21 cellular contexts compared by ENCODE assay signal in genomic region chr12:113962733-113963132, GRCh38.
DNase-seq lines count a peak whose midpoint lies in the region; ATAC-seq lines count a peak whose summit lies in the region.
"Had no signal": no experiment of that assay in that cellular context is flagged by ENCODE, and none has a peak within 500 bp of the region (broad histone marks: within the 10 kb centered on the region; RNA-seq: fewer than 3 reads in every experiment).

No MANE protein-coding gene starts in this region.

- ATAC-seq in stimulated activated naive CD8-positive, alpha-beta T cell treated with anti-CD3 and anti-CD28 coated beads, Interleukin-15, amount 100 ng/mL, for 72 hours: no peak
- no peak for ATAC-seq in GM18907 (IDR thresholded peaks at IDR 0.05; ENCODE audit: unreplicated experiment)
- ATAC-seq: body of pancreas; effector memory CD8-positive, alpha-beta T cell; left colon; mucosa of descending colon had no signal

- peak overlapping the region; percentile 60 for H3K4me3 Mint-ChIP-seq in T-helper 2 cell treated with Interferon-gamma antibody and Interleukin-4, amounts not matched to agents 5 μg/mL and 100 μg/mL, for 36 hours
- peak overlapping the region; percentile 73 for H3K4me3 Mint-ChIP-seq in activated naive CD4-positive, alpha-beta T cell treated with anti-CD3 and anti-CD28 coated beads, Interleukin-2, amount 50 U/mL, for 24 hours
- peak overlapping the region; percentile 99 for H3K4me3 Mint-ChIP-seq in activated naive CD8-positive, alpha-beta T cell
- peak overlapping the region; percentile 78 to 100 for H3K4me3 Mint-ChIP-seq in stimulated activated naive CD8-positive, alpha-beta T cell treated with anti-CD3 and anti-CD28 coated beads, Interleukin-15, amount 100 ng/mL, for 72 hours
- H3K4me3 Mint-ChIP-seq: central memory CD8-positive, alpha-beta T cell; effector memory CD8-positive, alpha-beta T cell; HFFc6; nephron progenitor cell had no signal

- peak overlapping the region; percentile 93 for H3K27ac Mint-ChIP-seq in T-helper 2 cell treated with Interferon-gamma antibody and Interleukin-4, amounts not matched to agents 5 μg/mL and 100 μg/mL, for 36 hours
- H3K27ac Mint-ChIP-seq in activated naive CD4-positive, alpha-beta T cell treated with anti-CD3 and anti-CD28 coated beads, Interleukin-2, amount 50 U/mL, for 24 hours: peak overlapping the region; percentile 98
- H3K27ac Mint-ChIP-seq in activated naive CD8-positive, alpha-beta T cell: peak overlapping the region; percentile 98
- H3K27ac Mint-ChIP-seq in stimulated activated naive CD8-positive, alpha-beta T cell treated with anti-CD3 and anti-CD28 coated beads, Interleukin-15, amount 100 ng/mL, for 72 hours: peak overlapping the region; percentile 99
- H3K27ac Mint-ChIP-seq: nephron progenitor cell had no signal

- peaks cover 30% of the 10 kb centered on the region for H3K36me3 Mint-ChIP-seq in T-helper 2 cell treated with Interferon-gamma antibody and Interleukin-4, amounts not matched to agents 5 μg/mL and 100 μg/mL, for 36 hours (ENCODE audit: low read depth)
- H3K36me3 Mint-ChIP-seq in activated naive CD4-positive, alpha-beta T cell treated with anti-CD3 and anti-CD28 coated beads, Interleukin-2, amount 50 U/mL, for 24 hours: peaks cover 26% of the 10 kb centered on the region
- H3K36me3 Mint-ChIP-seq in activated naive CD8-positive, alpha-beta T cell: peaks cover 12% of the 10 kb centered on the region

- DNase-seq in T-helper 2 cell treated with Interferon-gamma antibody and Interleukin-4, amounts not matched to agents 5 μg/mL and 100 μg/mL, for 36 hours (ENCODE audit: low spot score): no peak
- DNase-seq in T-helper 2 cell: no peak
- DNase-seq in activated naive CD4-positive, alpha-beta T cell treated with Interleukin-2 at 50 U/mL for 16 hours: no peak
- no peak for DNase-seq in stimulated activated naive CD8-positive, alpha-beta T cell treated with anti-CD3 and anti-CD28 coated beads, Interleukin-15, amount 100 ng/mL, for 72 hours
- DNase-seq in NCI-H187 treated with DMSO at 0.1 percent for 48 hours (lab: John Stamatoyannopoulos, UW): no peak
- DNase-seq: 8988T; body of pancreas; effector memory CD8-positive, alpha-beta T cell; Kasumi-1; left colon; mucosa of descending colon; NCI-H1436 treated with DMSO at 0.1 percent for 48 hours; NCI-H2107; nephron progenitor cell; Right ventricle myocardium superior; T1000 had no signal

- peaks cover 40% of the 10 kb centered on the region for H3K4me1 Mint-ChIP-seq in T-helper 2 cell treated with Interferon-gamma antibody and Interleukin-4, amounts not matched to agents 5 μg/mL and 100 μg/mL, for 36 hours (ENCODE audit: low read depth)
- H3K4me1 Mint-ChIP-seq in activated naive CD4-positive, alpha-beta T cell treated with anti-CD3 and anti-CD28 coated beads, Interleukin-2, amount 50 U/mL, for 24 hours: peaks cover 56% of the 10 kb centered on the region
- peaks cover 55% of the 10 kb centered on the region for H3K4me1 Mint-ChIP-seq in activated naive CD8-positive, alpha-beta T cell (ENCODE audit: low read depth)
- peaks cover 66% of the 10 kb centered on the region for H3K4me1 Mint-ChIP-seq in stimulated activated naive CD8-positive, alpha-beta T cell treated with anti-CD3 and anti-CD28 coated beads, Interleukin-15, amount 100 ng/mL, for 72 hours

- no peaks in the 10 kb centered on the region for H3K9me3 Mint-ChIP-seq in T-helper 2 cell treated with Interferon-gamma antibody and Interleukin-4, amounts not matched to agents 5 μg/mL and 100 μg/mL, for 36 hours
- no peaks in the 10 kb centered on the region for H3K9me3 Mint-ChIP-seq in activated naive CD4-positive, alpha-beta T cell treated with anti-CD3 and anti-CD28 coated beads, Interleukin-2, amount 50 U/mL, for 24 hours
- H3K9me3 Mint-ChIP-seq in activated naive CD8-positive, alpha-beta T cell (ENCODE audit: low read depth): no peaks in the 10 kb centered on the region
- no peaks in the 10 kb centered on the region for H3K9me3 Mint-ChIP-seq in stimulated activated naive CD8-positive, alpha-beta T cell treated with anti-CD3 and anti-CD28 coated beads, Interleukin-15, amount 100 ng/mL, for 72 hours
- H3K9me3 Mint-ChIP-seq: central memory CD8-positive, alpha-beta T cell; effector memory CD8-positive, alpha-beta T cell; HFFc6; nephron progenitor cell had no signal

- no peaks in the 10 kb centered on the region for H3K27me3 Mint-ChIP-seq in T-helper 2 cell treated with Interferon-gamma antibody and Interleukin-4, amounts not matched to agents 5 μg/mL and 100 μg/mL, for 36 hours (ENCODE audit: low read depth)
- no peaks in the 10 kb centered on the region for H3K27me3 Mint-ChIP-seq in activated naive CD4-positive, alpha-beta T cell treated with anti-CD3 and anti-CD28 coated beads, Interleukin-2, amount 50 U/mL, for 24 hours
- no peaks in the 10 kb centered on the region for H3K27me3 Mint-ChIP-seq in activated naive CD8-positive, alpha-beta T cell
- H3K27me3 Mint-ChIP-seq in stimulated activated naive CD8-positive, alpha-beta T cell treated with anti-CD3 and anti-CD28 coated beads, Interleukin-15, amount 100 ng/mL, for 72 hours: no peaks in the 10 kb centered on the region
- H3K27me3 Mint-ChIP-seq: central memory CD8-positive, alpha-beta T cell; effector memory CD8-positive, alpha-beta T cell had no signal
